Comparison of ENCODE assay signal across 9 cellular contexts in the genomic region with DNA sequence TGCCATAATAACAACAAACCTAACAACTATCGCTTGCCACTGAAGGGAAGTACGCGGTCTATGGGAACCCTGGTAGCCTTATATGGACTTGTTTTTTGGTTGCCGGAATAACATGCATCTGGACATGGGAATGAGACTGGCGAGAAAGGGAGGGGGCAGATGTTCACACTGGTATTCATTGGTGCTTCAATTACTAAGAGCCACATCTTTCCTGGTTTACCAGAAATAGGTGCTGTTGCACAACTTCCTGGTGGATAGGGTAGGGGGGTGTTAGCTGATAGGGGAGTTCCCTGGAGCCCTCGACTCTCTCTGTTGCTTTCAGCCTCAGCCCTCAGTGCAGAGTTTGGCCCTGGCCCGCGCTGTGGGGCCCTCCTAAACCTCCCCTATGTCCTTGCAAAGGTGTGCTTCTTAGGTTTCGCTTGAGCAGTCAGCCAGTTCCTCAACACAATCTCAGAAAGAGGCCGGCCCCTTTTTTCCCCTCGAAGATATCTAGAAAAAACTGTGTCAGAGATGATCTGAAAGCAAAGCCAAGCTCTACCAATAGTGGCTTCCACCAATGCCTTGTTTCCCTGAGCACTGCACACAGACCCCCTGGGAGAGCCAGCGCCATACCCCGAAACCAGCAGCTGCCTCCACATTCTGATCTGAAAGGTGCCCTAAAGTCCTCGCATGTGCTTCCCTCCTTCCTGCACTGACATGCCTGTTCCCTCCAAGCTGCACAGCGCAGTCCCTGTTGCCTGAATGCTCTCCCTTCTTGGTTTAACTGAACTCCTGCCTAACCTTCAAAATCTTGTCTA. TPM values are rescaled to one million over a fixed set of nuclear protein-coding genes. Genes with fewer than 3 reads are reported as not detected.
DNase-seq lines count a peak whose midpoint lies in the region; ATAC-seq and TF ChIP-seq lines count a peak whose summit lies in the region.
"Had no signal": no experiment of that assay in that cellular context is flagged by ENCODE, and none has a peak within 500 bp of the region (broad histone marks: within the 10 kb centered on the region; RNA-seq: fewer than 3 reads in every experiment).

No MANE protein-coding gene starts in this region.

- H3K4me1 ChIP-seq in mesendoderm (ENCODE audit: control insufficient read depth, low read depth, low read length) (peaks cover 2% of the 10 kb centered on the region), aorta (ENCODE audit: control insufficient read depth in 1 of 2, insufficient read depth in 2 of 2, low read length in 2 of 2) (no peaks in the 10 kb centered on the region)

- CTCF ChIA-PET in HEK293T (lab: Yijun Ruan, JAX) = interaction anchor here (0.5 to 0.6 kb wide), 2 partner anchors 155 to 273 kb away, joined by 3 to 4 read pairs; no protein-coding TSS in a partner anchor

- no peaks in the 10 kb centered on the region for H3K9me3 ChIP-seq in aorta (ENCODE audit: control insufficient read depth, low read length)

- no peak overlapping the region for H3K18ac ChIP-seq in mesendoderm (ENCODE audit: low read length)

- H3K79me2 ChIP-seq in mesendoderm (ENCODE audit: control insufficient read depth, insufficient read depth, low read length) = no peaks in the 10 kb centered on the region

- DNase-seq in NCI-H2029 treated with DMSO at 0.1 percent for 48 hours (lab: John Stamatoyannopoulos, UW) = peak; percentile 23
- no peak for DNase-seq in mesendoderm
- no peak for DNase-seq in HEK293T (ENCODE audit: extremely low spot score)
- DNase-seq in HuH-7.5 (ENCODE audit: low spot score) = no peak
- no peak for DNase-seq in aorta

- H2AK5ac ChIP-seq in mesendoderm (ENCODE audit: low read length) = no peak overlapping the region

- H3K9ac ChIP-seq in mesendoderm (ENCODE audit: low read length) = no peak overlapping the region

- no peak overlapping the region for H4K5ac ChIP-seq in mesendoderm (ENCODE audit: low read length)

- H3K4ac ChIP-seq in mesendoderm (ENCODE audit: low read depth, low read length) = no peak overlapping the region

- H3K4me3 ChIP-seq in mesendoderm (ENCODE audit: low read length) (no peak overlapping the region), aorta (ENCODE audit: low read length in 2 of 2) (no peak overlapping the region)

- no peak overlapping the region for H4K8ac ChIP-seq in mesendoderm (ENCODE audit: low read depth, low read length)

- H3K4me2 ChIP-seq in mesendoderm (ENCODE audit: low read length) = no peak overlapping the region

- no peak overlapping the region for H3K23ac ChIP-seq in mesendoderm (ENCODE audit: low read length)

- H3K56ac ChIP-seq in mesendoderm (ENCODE audit: low read length) = peak overlapping the region; percentile 40

- no peak overlapping the region for H3K27ac ChIP-seq in mesendoderm (ENCODE audit: low read depth, low read length)
- no peak overlapping the region for H3K27ac ChIP-seq in aorta (ENCODE audit: low read depth in 1 of 2, low read length in 2 of 2)

- H3K36me3 ChIP-seq in mesendoderm (ENCODE audit: control insufficient read depth, insufficient read depth, low read length) (no peaks in the 10 kb centered on the region), aorta (ENCODE audit: control insufficient read depth in 1 of 2, insufficient read depth in 2 of 2, low read length in 1 of 2) (no peaks in the 10 kb centered on the region)

- H2BK5ac ChIP-seq in mesendoderm (ENCODE audit: low read length) = no peak overlapping the region

- no peaks in the 10 kb centered on the region for H3K79me1 ChIP-seq in mesendoderm (ENCODE audit: low read length)

- intact Hi-C loops in aorta (cut with DNase I) = no loop called here

- WGBS in mesendoderm (ENCODE audit: extremely low coverage, insufficient coverage, low lambda C conversion rate) = no CpG with 5 or more reads among the region's 15 CpGs
- 73 to 81% methylated on average over 15 of the region's 15 CpGs for WGBS in aorta, 2 donors

- no peak overlapping the region for H2BK120ac ChIP-seq in mesendoderm (ENCODE audit: low read depth, low read length)

- POLR2A ChIA-PET in HEK293T (lab: Yijun Ruan, JAX) = no interaction called here

- ATAC-seq in GM18858 (IDR thresholded peaks at IDR 0.05; ENCODE audit: unreplicated experiment) (peak; percentile 84), GM21786 (IDR thresholded peaks at IDR 0.05; ENCODE audit: unreplicated experiment) (peak; percentile 85), HG02973 (IDR thresholded peaks at IDR 0.05; ENCODE audit: unreplicated experiment) (no peak), aorta (ENCODE audit: low FRiP score) (no peak)
- ATAC-seq: left lobe of liver had no signal

- no peaks in the 10 kb centered on the region for H3K27me3 ChIP-seq in mesendoderm (ENCODE audit: insufficient read depth, low read length, poor library complexity)
- H3K27me3 ChIP-seq in aorta (ENCODE audit: control insufficient read depth in 1 of 2, insufficient read depth in 2 of 2, low read length in 1 of 2) = no peaks in the 10 kb centered on the region

- H2BK15ac ChIP-seq in mesendoderm (replicated peaks; ENCODE audit: low read depth) = no peak overlapping the region

TF ChIP-seq in HEK293T, 16 proteins besides CTCF, POLR2A, EP300 and RAD21:
- TF ChIP-seq HDGF (IDR thresholded peaks at IDR 0.05; ENCODE audit: borderline replicate concordance) (no peak), ELF4 (IDR thresholded peaks at IDR 0.05) (no peak), ZNF384 (IDR thresholded peaks at IDR 0.05) (no peak), FOXK2 (IDR thresholded peaks at IDR 0.05) (no peak), ARNT (IDR thresholded peaks at IDR 0.05) (no peak), FOXM1 (IDR thresholded peaks at IDR 0.05; ENCODE audit: borderline replicate concordance) (no peak), SP1 (IDR thresholded peaks at IDR 0.05) (no peak), TARDBP (IDR thresholded peaks at IDR 0.05) (no peak), CTBP1 (IDR thresholded peaks at IDR 0.05; ENCODE audit: borderline replicate concordance) (no peak), SUZ12 (IDR thresholded peaks at IDR 0.05) (no peak), NFRKB (IDR thresholded peaks at IDR 0.05) (no peak), BHLHE40 (IDR thresholded peaks at IDR 0.05; ENCODE audit: borderline replicate concordance) (no peak), FOXA1 (IDR thresholded peaks at IDR 0.05) (no peak), LEF1 (IDR thresholded peaks at IDR 0.05; ENCODE audit: borderline replicate concordance) (no peak)
- TF ChIP-seq, protein P1, sequence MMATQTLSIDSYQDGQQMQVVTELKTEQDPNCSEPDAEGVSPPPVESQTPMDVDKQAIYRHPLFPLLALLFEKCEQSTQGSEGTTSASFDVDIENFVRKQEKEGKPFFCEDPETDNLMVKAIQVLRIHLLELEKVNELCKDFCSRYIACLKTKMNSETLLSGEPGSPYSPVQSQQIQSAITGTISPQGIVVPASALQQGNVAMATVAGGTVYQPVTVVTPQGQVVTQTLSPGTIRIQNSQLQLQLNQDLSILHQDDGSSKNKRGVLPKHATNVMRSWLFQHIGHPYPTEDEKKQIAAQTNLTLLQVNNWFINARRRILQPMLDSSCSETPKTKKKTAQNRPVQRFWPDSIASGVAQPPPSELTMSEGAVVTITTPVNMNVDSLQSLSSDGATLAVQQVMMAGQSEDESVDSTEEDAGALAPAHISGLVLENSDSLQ (IDR thresholded peaks at IDR 0.05) = no peak
TF ChIP-seq in HEK293T: peak in this region for 0.

RNA-seq across cellular contexts. Expression of a gene that starts 13.5 kb away (rescaled TPM):
- 2.1 TPM for polyA plus RNA-seq in mesendoderm (2013, experiment 1 of 2)
- polyA plus RNA-seq in mesendoderm (2013, experiment 2 of 2) = 1.7 TPM
- total RNA-seq in aorta = 10 to 100 TPM; 22.1 to 24.5 TPM
- polyA plus RNA-seq in aorta = 10 to 100 TPM in 1 of 2 donors, 1 to 10 TPM in 1; 5.5 to 11.6 TPM

Comparison
In these comparisons a context has a peak if more than half of its experiments do, and no peak if none do; other contexts are left out.
1. ATAC-seq: peak in GM18858 (single experiment) and GM21786 (single experiment); none in HG02973 (single experiment) and aorta (single experiment).